In the genomic region with DNA sequence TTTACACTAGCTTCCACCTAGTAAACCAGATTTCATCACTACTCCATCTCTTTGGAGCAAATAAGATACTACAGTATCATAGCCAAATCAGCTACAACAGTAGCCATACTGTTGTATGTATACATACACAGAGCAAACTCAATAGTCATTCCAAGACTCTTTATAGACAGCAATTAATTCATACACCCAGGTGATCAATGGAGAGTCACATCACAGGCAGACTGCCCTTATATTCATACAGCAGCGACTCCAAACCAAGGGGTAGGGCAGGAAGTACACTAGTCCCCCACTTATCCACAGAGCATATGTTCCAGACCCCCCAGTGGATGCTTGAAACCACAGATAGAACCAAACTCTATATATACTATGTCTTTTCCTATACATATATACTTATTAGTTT, we compare ENCODE assay signal across 12 cellular contexts.
A peak's percentile ranks its signal among the peaks of the same experiment; 100 is the strongest.
DNase-seq lines count a peak whose midpoint lies in the region; ATAC-seq and TF ChIP-seq lines count a peak whose summit lies in the region.
"Had no signal": no experiment of that assay in that cellular context is flagged by ENCODE, and none has a peak within 500 bp of the region (broad histone marks: within the 10 kb centered on the region; RNA-seq: fewer than 3 reads in every experiment).

No MANE protein-coding gene starts in this region.

- no peak for TF ChIP-seq CTCF in CD14-positive monocyte (IDR thresholded peaks at IDR 0.05)
- no peak for TF ChIP-seq CTCF in KMS-11 (conservative IDR thresholded peaks at IDR 0.05; ENCODE audit: low read depth, low read length)

- H3K4me1 ChIP-seq in KMS-11 (ENCODE audit: low read depth, poor library complexity, severe bottlenecking) (peaks cover 58% of the 10 kb centered on the region), HAP-1 (peaks cover 3% of the 10 kb centered on the region)

- CTCF ChIA-PET in activated naive CD4-positive, alpha-beta T cell treated with anti-CD3 and anti-CD28 coated beads for 36 hours (lab: Charles Lee): interaction anchor here (0.6 to 1.1 kb wide), 3 partner anchors 9 to 42 kb away, joined by 3 to 4 read pairs (median 3); no protein-coding TSS in a partner anchor

- peaks cover 75% of the 10 kb centered on the region; the same call in 1 of the 2 replicates for H3K79me2 ChIP-seq in KMS-11 (ENCODE audit: insufficient read depth, low read depth)

- H3K27me3 ChIP-seq in KMS-11 (ENCODE audit: insufficient read depth, low read depth) (no peaks in the 10 kb centered on the region), HAP-1 (ENCODE audit: low read depth) (no peaks in the 10 kb centered on the region)

- H4K20me1 ChIP-seq in KMS-11 (ENCODE audit: insufficient read depth): peaks cover 10% of the 10 kb centered on the region; the same call in 1 of the 2 replicates

- ATAC-seq in GM18868 (IDR thresholded peaks at IDR 0.05; ENCODE audit: unreplicated experiment) (peak; percentile 19), HG03460 (IDR thresholded peaks at IDR 0.05; ENCODE audit: unreplicated experiment) (no peak)
- peak; percentile 44 for ATAC-seq in effector memory CD8-positive, alpha-beta T cell (replicated peaks)

- peak overlapping the region in 5 of 7 donors; percentile 79 to 89 (median 87) for H3K27ac Mint-ChIP-seq in CD14-positive monocyte
- peak overlapping the region; percentile 88 to 91 for H3K27ac Mint-ChIP-seq in effector memory CD8-positive, alpha-beta T cell
- no peak overlapping the region for H3K27ac Mint-ChIP-seq in activated naive CD4-positive, alpha-beta T cell treated with anti-CD3 and anti-CD28 coated beads for 36 hours

- peaks cover 0 to 2% (median 0%) of the 10 kb centered on the region in 7 donors for H3K9me3 Mint-ChIP-seq in CD14-positive monocyte
- H3K9me3 Mint-ChIP-seq in effector memory CD8-positive, alpha-beta T cell: no peaks in the 10 kb centered on the region
- H3K9me3 Mint-ChIP-seq in activated naive CD4-positive, alpha-beta T cell treated with anti-CD3 and anti-CD28 coated beads for 36 hours: no peaks in the 10 kb centered on the region

- peaks cover 0 to 5% of the 10 kb centered on the region in 2 donors for H3K36me3 Mint-ChIP-seq in CD14-positive monocyte
- peaks cover 9% of the 10 kb centered on the region for H3K36me3 Mint-ChIP-seq in effector memory CD8-positive, alpha-beta T cell (ENCODE audit: insufficient read depth)
- peaks cover 3% of the 10 kb centered on the region for H3K36me3 Mint-ChIP-seq in activated naive CD4-positive, alpha-beta T cell treated with anti-CD3 and anti-CD28 coated beads for 36 hours (ENCODE audit: low read depth)

- no peak overlapping the region for H3K4me3 ChIP-seq in KMS-11 (IDR thresholded peaks at IDR 0.05; ENCODE audit: insufficient read depth, low read depth, low read length)
- no peak overlapping the region for H3K4me3 ChIP-seq in HAP-1
- H3K4me3 ChIP-seq: mucosa of descending colon had no signal

- no peak overlapping the region for H2AFZ ChIP-seq in KMS-11 (ENCODE audit: low read depth)

- peak overlapping the region in 1 of 2 donors; percentile 31 for H3K4me3 Mint-ChIP-seq in CD14-positive monocyte
- H3K4me3 Mint-ChIP-seq in effector memory CD8-positive, alpha-beta T cell: peak overlapping the region; percentile 55 to 61
- no peak overlapping the region for H3K4me3 Mint-ChIP-seq in activated naive CD4-positive, alpha-beta T cell treated with anti-CD3 and anti-CD28 coated beads for 36 hours

- no peaks in the 10 kb centered on the region for H3K36me3 ChIP-seq in KMS-11 (ENCODE audit: insufficient read depth)
- no peaks in the 10 kb centered on the region for H3K36me3 ChIP-seq in HAP-1 (replicated peaks)

- H3K9me3 ChIP-seq in HAP-1: no peaks in the 10 kb centered on the region
- H3K9me3 ChIP-seq: mucosa of descending colon had no signal

- H3K4me1 Mint-ChIP-seq in CD14-positive monocyte: peaks cover 68% of the 10 kb centered on the region
- H3K4me1 Mint-ChIP-seq in effector memory CD8-positive, alpha-beta T cell (ENCODE audit: low read depth in 2 of 2): peaks cover 47 to 72% of the 10 kb centered on the region in 2 donors
- H3K4me1 Mint-ChIP-seq in activated naive CD4-positive, alpha-beta T cell treated with anti-CD3 and anti-CD28 coated beads for 36 hours (ENCODE audit: low read depth): peaks cover 63% of the 10 kb centered on the region

- peak overlapping the region; percentile 16; the same call in 1 of the 2 replicates for H3K27ac ChIP-seq in KMS-11

- intact Hi-C loops in CD14-positive monocyte (cut with micrococcal nuclease): loop anchor here in 1 of 2 donors (10.0 kb wide), 1 partner anchor 275 kb away; no protein-coding TSS in a partner anchor
- intact Hi-C loops in activated naive CD4-positive, alpha-beta T cell treated with anti-CD3 and anti-CD28 coated beads for 36 hours (cut with micrococcal nuclease): loop anchor here (1.0 kb wide), 1 partner anchor 77 kb away; a partner anchor contains a TSS

- peak overlapping the region; percentile 31; the same call in 1 of the 2 replicates for H3K4me2 ChIP-seq in KMS-11

- no peak for DNase-seq in CD14-positive monocyte (ENCODE audit: low spot score)
- no peak for DNase-seq in effector memory CD8-positive, alpha-beta T cell
- DNase-seq in islet precursor cell: no peak
- DNase-seq in HAP-1 (ENCODE audit: low spot score in 2 of 2): no peak
- no peak for DNase-seq in activated naive CD4-positive, alpha-beta T cell treated with anti-CD3 and anti-CD28 coated beads for 36 hours
- DNase-seq: foreskin fibroblast; mucosa of descending colon; NCI-H2107; stimulated activated CD4-positive, alpha-beta T cell treated with anti-CD3 and anti-CD28 coated beads, Interleukin-2, amount 100 ng/mL, for 24 hours had no signal

- H3K27me3 Mint-ChIP-seq in CD14-positive monocyte (ENCODE audit: low read depth in 3 of 3): no peaks in the 10 kb centered on the region
- no peaks in the 10 kb centered on the region for H3K27me3 Mint-ChIP-seq in effector memory CD8-positive, alpha-beta T cell
- H3K27me3 Mint-ChIP-seq in activated naive CD4-positive, alpha-beta T cell treated with anti-CD3 and anti-CD28 coated beads for 36 hours (ENCODE audit: low read depth): no peaks in the 10 kb centered on the region

- no peak overlapping the region for H3K9ac ChIP-seq in KMS-11

- in situ Hi-C loops in HAP-1 (cut with MboI; ENCODE audit: low sequenced_read_pairs): no loop called here
